In genomic region chr22:41429232-41429945, GRCh38 we compare ENCODE assay signal across 1 cellular context.
TF ChIP-seq lines count a peak whose summit lies in the region.

No MANE protein-coding gene starts in this region.

TF ChIP-seq in GM23338, 12 proteins besides CTCF, POLR2A, EP300 and RAD21 (continued from another document):
- no peak for TF ChIP-seq ETS1 (IDR thresholded peaks at IDR 0.05)
- TF ChIP-seq ZNF462 (CRISPR knock-in tag; IDR thresholded peaks at IDR 0.05), result no peak
- TF ChIP-seq CREB1 (CRISPR knock-in tag; IDR thresholded peaks at IDR 0.05; ENCODE audit: low read depth), result no peak
- TF ChIP-seq ZNF114 (CRISPR knock-in tag; IDR thresholded peaks at IDR 0.05), result no peak
- TF ChIP-seq POLR2AphosphoS5 (IDR thresholded peaks at IDR 0.05; ENCODE audit: low read depth), result no peak
